9 cellular contexts compared by ENCODE assay signal in genomic region chr14:93332853-93333630, GRCh38. TPM values are rescaled to one million over a fixed set of nuclear protein-coding genes. Genes with fewer than 3 reads are reported as not detected.
DNase-seq lines count a peak whose midpoint lies in the region; ATAC-seq, FAIRE-seq and TF ChIP-seq lines count a peak whose summit lies in the region.
"Had no signal": no experiment of that assay in that cellular context is flagged by ENCODE, and none has a peak within 500 bp of the region (broad histone marks: within the 10 kb centered on the region; RNA-seq: fewer than 3 reads in every experiment).

BTBD7 (minus strand) TSS chr14:93333036; CDS start chr14:93296051, 36,985 bp downstream.

- TF ChIP-seq POLR2A in GM19193 (IDR thresholded peaks at IDR 0.05; ENCODE audit: extremely low read depth, insufficient read depth, insufficient read length) = peak; percentile 86

- peak within 1 kb of the TSS; percentile 91 to 95 for H3K27ac ChIP-seq in kidney (ENCODE audit: low read depth in 2 of 2, low read length in 2 of 2)

- TF ChIP-seq CTCF in kidney (IDR thresholded peaks at IDR 0.05; ENCODE audit: borderline replicate concordance, extremely low read depth, insufficient read depth) = peak; percentile 6

- peaks cover 12 to 13% of the 10 kb centered on the region in 2 donors for H3K4me1 ChIP-seq in kidney (ENCODE audit: control insufficient read depth in 1 of 2, insufficient read depth in 1 of 2, low read depth in 1 of 2, low read length in 2 of 2)

- no peaks in the 10 kb centered on the region for H3K36me3 ChIP-seq in kidney (ENCODE audit: control insufficient read depth in 1 of 2, insufficient read depth in 2 of 2, low read length in 2 of 2)

- peaks cover 0 to 3% of the 10 kb centered on the region in 2 donors for H3K9me3 ChIP-seq in kidney (ENCODE audit: control insufficient read depth in 1 of 2, low read length in 2 of 2)

- intact Hi-C loops in kidney (cut with DNase I) = no loop called here

- H3K4me3 ChIP-seq in kidney (ENCODE audit: low read length in 2 of 2) = peak within 1 kb of the TSS; percentile 95 to 97

- ATAC-seq in HG03432 (IDR thresholded peaks at IDR 0.05; ENCODE audit: unreplicated experiment) = peak; percentile 85

- no peak for FAIRE-seq in kidney (lab: Jason Lieb, UNC)
- FAIRE-seq: endometrium had no signal

- peak; percentile 92 for DNase-seq in Ammon's horn (ENCODE audit: low spot score)
- DNase-seq in NCI-H510A (lab: John Stamatoyannopoulos, UW) = peak; percentile 95
- peak; percentile 90 for DNase-seq in activated CD4-positive, alpha-beta T cell treated with anti-CD3 and anti-CD28 coated beads for 1 hour
- DNase-seq in cerebellar nuclear complex (lab: John Stamatoyannopoulos, UW) = peak; percentile 15 to 75
- peak; percentile 98 for DNase-seq in kidney
- DNase-seq in stimulated activated CD4-positive, alpha-beta T cell treated with anti-CD3 and anti-CD28 coated beads, Interleukin-15, amount 100 ng/mL, for 1 hour (ENCODE audit: low read depth in 1 of 2, low spot score in 1 of 2) = peak; percentile 88 to 94

- peak within 1 kb of the TSS; percentile 76 for H3K9ac ChIP-seq in kidney (ENCODE audit: low read length in 2 of 2)

RNA-seq across cellular contexts. Expression of gene BTBD7, which starts in this region (rescaled TPM):
- 78.2 TPM for total RNA-seq in kidney
- 10.3 TPM for polyA plus RNA-seq in kidney (ENCODE audit: insufficient read depth, low read depth, low replicate concordance)

Comparison
In these comparisons a context has a peak if more than half of its experiments do, and no peak if none do; other contexts are left out.
1. Peak in every context shown above with its lines: DNase-seq, ATAC-seq, H3K4me3 ChIP-seq and H3K27ac ChIP-seq.
2. DNase-seq: peak in every context shown above with its lines; median percentile 98 in kidney; 95 in NCI-H510A; 92 in Ammon's horn; 91 in stimulated activated CD4-positive, alpha-beta T cell treated with anti-CD3 and anti-CD28 coated beads, Interleukin-15, amount 100 ng/mL, for 1 hour; 90 in activated CD4-positive, alpha-beta T cell treated with anti-CD3 and anti-CD28 coated beads for 1 hour; 45 in cerebellar nuclear complex.